Comparison of ENCODE assay signal across 9 cellular contexts in the genomic region with DNA sequence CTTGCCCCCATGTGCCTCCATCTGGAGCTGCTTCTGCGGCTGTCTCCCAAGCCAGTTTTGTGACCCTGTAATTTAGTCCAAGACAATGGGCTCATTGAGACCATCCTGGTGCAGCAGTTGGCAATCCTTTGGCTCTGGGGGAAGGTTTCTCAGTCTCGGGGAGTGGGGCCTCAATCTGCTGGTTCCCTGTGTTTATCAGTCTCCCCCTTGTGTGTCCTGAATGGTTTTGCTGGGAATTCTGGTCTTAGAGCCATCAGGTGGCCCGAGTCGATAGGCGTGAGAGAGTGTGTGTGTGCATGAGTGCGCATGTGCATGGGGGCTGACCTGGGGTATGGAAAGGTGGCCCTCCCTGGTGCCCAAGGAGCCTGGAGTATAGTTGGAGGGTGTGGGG.
DNase-seq lines count a peak whose midpoint lies in the region; ATAC-seq, FAIRE-seq and TF ChIP-seq lines count a peak whose summit lies in the region.
"Had no signal": no experiment of that assay in that cellular context is flagged by ENCODE, and none has a peak within 500 bp of the region (broad histone marks: within the 10 kb centered on the region; RNA-seq: fewer than 3 reads in every experiment).

No MANE protein-coding gene starts in this region.

- 0 out of 2 replicates have a peak overlapping the region, but pooled peaks have one; percentile 18 for H4K8ac ChIP-seq in H1 (ENCODE audit: extremely low read depth, insufficient read depth, low read length)

- no peak overlapping the region; the same call in 1 of the 2 replicates for H2AK5ac ChIP-seq in H1 (ENCODE audit: low read depth, low read length)

- peak overlapping the region; percentile 27 for H3K4ac ChIP-seq in H1 (replicated peaks; ENCODE audit: insufficient read length, low read depth, low read length)

- ATAC-seq in HG03280 (IDR thresholded peaks at IDR 0.05; ENCODE audit: unreplicated experiment): no peak

- peak overlapping the region; percentile 96 for H3K4me3 Mint-ChIP-seq in osteocyte (ENCODE audit: unreplicated experiment)

- H2BK5ac ChIP-seq in H1 (ENCODE audit: low read depth, low read length): peak overlapping the region; percentile 40

- no peak overlapping the region for H2AFZ ChIP-seq in H1 (ENCODE audit: low read length)

- H3K27me3 Mint-ChIP-seq in osteocyte (ENCODE audit: unreplicated experiment): no peaks in the 10 kb centered on the region

- peaks cover 62% of the 10 kb centered on the region for H3K4me1 ChIP-seq in NT2/D1 (ENCODE audit: insufficient read depth, insufficient read length)
- peaks cover 9 to 62% (median 48%) of the 10 kb centered on the region in 4 experiments for H3K4me1 ChIP-seq in H1 (replicated peaks in 1 of 4; ENCODE audit: control insufficient read depth in 3 of 4, insufficient read depth in 4 of 4, low read length in 3 of 4)

- H3K4me1 Mint-ChIP-seq in osteocyte (ENCODE audit: unreplicated experiment): peaks cover 78% of the 10 kb centered on the region

- 0 out of 2 replicates have a peak overlapping the region, but pooled peaks have one; percentile 68 for H2BK12ac ChIP-seq in H1 (ENCODE audit: low read depth, low read length)

- peaks cover 17% of the 10 kb centered on the region; the same call in 1 of the 2 replicates for H3K23me2 ChIP-seq in H1 (ENCODE audit: low read depth, low read length)

- no peaks in the 10 kb centered on the region for H3K9me3 Mint-ChIP-seq in osteocyte (ENCODE audit: unreplicated experiment)

- H3K27ac ChIP-seq in C4-2B (peak overlapping the region; percentile 4; the same call in 1 of the 2 replicates), H1 (ENCODE audit: low read depth, low read length) (no peak overlapping the region)

- no peak overlapping the region for H4K5ac ChIP-seq in H1 (ENCODE audit: insufficient read length, low read depth, low read length)

- DNase-seq in NT2/D1 (ENCODE audit: low read depth, low spot score): no peak
- DNase-seq in H1 (ENCODE audit: low read depth in 1 of 2, low spot score in 2 of 2): no peak
- no peak for DNase-seq in osteocyte (ENCODE audit: extremely low spot score, unreplicated experiment)
- DNase-seq in ureter (ENCODE audit: low spot score): no peak
- no peak for DNase-seq in RKO (ENCODE audit: low spot score)
- DNase-seq in amniotic stem cell (lab: John Stamatoyannopoulos, UW): no peak
- DNase-seq: RPMI8226 had no signal

- H3K36me3 Mint-ChIP-seq in osteocyte (ENCODE audit: unreplicated experiment): no peaks in the 10 kb centered on the region

- peak overlapping the region; percentile 96 for H3K9ac ChIP-seq in NT2/D1 (ENCODE audit: insufficient read length, low read depth)
- no peak overlapping the region; a peak in 1 of 7 replicates for H3K9ac ChIP-seq in H1 (replicated peaks in 1 of 4; ENCODE audit: extremely low read depth in 1 of 4, low read depth in 3 of 4, low read length in 3 of 4)

- H3K4me3 ChIP-seq in NT2/D1 (ENCODE audit: insufficient read length, low read depth): peak overlapping the region; percentile 6
- 0 out of 8 replicates have a peak overlapping the region, but pooled peaks of 2 of the 4 experiments have one; percentile 4 to 81 for H3K4me3 ChIP-seq in H1 (ENCODE audit: extremely low read depth in 1 of 4, insufficient read depth in 2 of 4, low read depth in 3 of 4, low read length in 4 of 4)

- H3K79me2 ChIP-seq in H1 (ENCODE audit: control insufficient read depth in 1 of 2, insufficient read depth in 2 of 2, low read length in 2 of 2): peaks cover 15 to 70% of the 10 kb centered on the region in 2 experiments

- TF ChIP-seq CTCF in C4-2B (conservative IDR thresholded peaks at IDR 0.05) (no peak), H1 (IDR thresholded peaks at IDR 0.05; ENCODE audit: control extremely low read depth in 1 of 3, insufficient read depth in 1 of 3, low read depth in 1 of 3, low read length in 3 of 3) (no peak), osteocyte (IDR thresholded peaks at IDR 0.05) (no peak)

- H3K23ac ChIP-seq in H1 (ENCODE audit: insufficient read length): no peak overlapping the region

- no peak for TF ChIP-seq EP300 in H1 (IDR thresholded peaks at IDR 0.05; ENCODE audit: borderline replicate concordance in 1 of 2, low read depth in 2 of 2, low read length in 2 of 2)

- CTCF ChIA-PET in H1 (lab: Charles Lee; ENCODE audit: partially characterized antibody): interaction anchor here (0.8 to 5.2 kb wide), 13 partner anchors 16 to 365 kb away, joined by 3 to 29 read pairs (median 3); no protein-coding TSS in a partner anchor

- no peak for FAIRE-seq in H1 (lab: Jason Lieb, UNC)

- 0 out of 2 replicates have a peak overlapping the region, but pooled peaks have one; percentile 12 for H2BK15ac ChIP-seq in H1 (ENCODE audit: low read length)

- H3K56ac ChIP-seq in H1 (replicated peaks; ENCODE audit: insufficient read length, low read depth, low read length): no peak overlapping the region

- H4K91ac ChIP-seq in H1 (replicated peaks; ENCODE audit: insufficient read length, low read length): no peak overlapping the region

- POLR2A ChIA-PET in H1 (lab: Charles Lee; ENCODE audit: partially characterized antibody): interaction anchor here (0.7 to 2.3 kb wide), 5 partner anchors 13 to 76 kb away, joined by 3 to 14 read pairs (median 7); no protein-coding TSS in a partner anchor

- peak overlapping the region; percentile 56 to 83 for H3K4me2 ChIP-seq in H1 (ENCODE audit: insufficient read depth in 1 of 2, low read depth in 2 of 2, low read length in 2 of 2)

- no peak for TF ChIP-seq RAD21 in H1 (IDR thresholded peaks at IDR 0.05 in 1 of 2, conservative IDR thresholded peaks at IDR 0.05 in 1 of 2; ENCODE audit: low read depth in 2 of 2, low read length in 2 of 2)

- H2BK120ac ChIP-seq in H1 (replicated peaks; ENCODE audit: low read depth, low read length): no peak overlapping the region

- H3K14ac ChIP-seq in H1 (ENCODE audit: insufficient read length): no peak overlapping the region

- H2BK20ac ChIP-seq in H1 (ENCODE audit: low read length): peak overlapping the region; percentile 15; the same call in 1 of the 2 replicates

- peaks cover 15% of the 10 kb centered on the region for H3K36me3 ChIP-seq in NT2/D1 (ENCODE audit: insufficient read depth, insufficient read length, low read length)
- no peaks in the 10 kb centered on the region for H3K36me3 ChIP-seq in H1 (ENCODE audit: control insufficient read depth in 2 of 4, insufficient read depth in 4 of 4, low read length in 3 of 4)

- H3K18ac ChIP-seq in H1 (ENCODE audit: extremely low read depth, low read length): no peak overlapping the region; the same call in none of the 2 replicates

- H3K27me3 ChIP-seq in NT2/D1 (ENCODE audit: insufficient read depth, insufficient read length): no peaks in the 10 kb centered on the region
- no peaks in the 10 kb centered on the region for H3K27me3 ChIP-seq in H1 (replicated peaks in 1 of 4; ENCODE audit: control insufficient read depth in 3 of 4, extremely low read depth in 1 of 4, insufficient read depth in 3 of 4, low read length in 3 of 4)

- no peak for TF ChIP-seq POLR2A in H1 (IDR thresholded peaks at IDR 0.05; ENCODE audit: control extremely low read depth in 1 of 2, low read depth in 2 of 2, low read length in 2 of 2)

- H3K9me3 ChIP-seq in NT2/D1 (ENCODE audit: insufficient read depth, low read length): no peaks in the 10 kb centered on the region
- H3K9me3 ChIP-seq in H1 (ENCODE audit: insufficient read depth in 2 of 2, low read depth in 1 of 2, low read length in 1 of 2): no peaks in the 10 kb centered on the region

- peak overlapping the region; percentile 90 for H3K27ac Mint-ChIP-seq in osteocyte (ENCODE audit: unreplicated experiment)

- WGBS in H1 (ENCODE audit: extremely low coverage in 1 of 2, insufficient coverage in 1 of 2, insufficient read length in 1 of 2, insufficient replicate concordance in 2 of 2, low coverage in 1 of 2, low lambda C conversion rate in 2 of 2, missing lambda C conversion rate in 1 of 2), 2 experiments: 81% methylated on average over 6 of the region's 6 CpGs; no CpG with 5 or more reads in 1 of the 2 experiments

- H3K79me1 ChIP-seq in H1 (ENCODE audit: low read depth, low read length): peaks cover 34% of the 10 kb centered on the region

- peaks cover 22 to 34% of the 10 kb centered on the region in 2 experiments for H4K20me1 ChIP-seq in H1 (replicated peaks in 1 of 2; ENCODE audit: control insufficient read depth in 1 of 2, insufficient read depth in 2 of 2, low read length in 2 of 2)

TF ChIP-seq in H1, 55 proteins besides CTCF, POLR2A, EP300 and RAD21 (continues in another document):
- TF ChIP-seq CEBPB (IDR thresholded peaks at IDR 0.05; ENCODE audit: low read depth, low read length) (no peak), PHF8 (conservative IDR thresholded peaks at IDR 0.05; ENCODE audit: low read depth, low read length) (no peak), RNF2 (IDR thresholded peaks at IDR 0.05; ENCODE audit: borderline replicate concordance, low read depth, low read length, missing control alignments, poor library complexity, severe bottlenecking) (no peak), NRF1 (IDR thresholded peaks at IDR 0.05; ENCODE audit: low read depth, low read length) (no peak), BRCA1 (IDR thresholded peaks at IDR 0.05; ENCODE audit: low read depth, low read length) (no peak), POLR2AphosphoS5 (IDR thresholded peaks at IDR 0.05; ENCODE audit: low read depth, low read length) (no peak), SUZ12 (IDR thresholded peaks at IDR 0.05; ENCODE audit: low read length) (no peak), JUN (IDR thresholded peaks at IDR 0.05; ENCODE audit: low read depth, low read length) (no peak), BCL11A (IDR thresholded peaks at IDR 0.05; ENCODE audit: low read depth in 2 of 2, low read length in 2 of 2) (no peak), SIN3A (conservative IDR thresholded peaks at IDR 0.05 in 1 of 2, IDR thresholded peaks at IDR 0.05 in 1 of 2; ENCODE audit: low read depth in 1 of 2, low read length in 2 of 2) (no peak), CBX5 (IDR thresholded peaks at IDR 0.05; ENCODE audit: low read depth, low read length) (no peak), MAFK (IDR thresholded peaks at IDR 0.05; ENCODE audit: low read depth, low read length) (no peak), TAF7 (optimal IDR thresholded peaks at IDR 0.05; ENCODE audit: borderline replicate concordance, low read depth, low read length) (no peak), ZNF274 (IDR thresholded peaks at IDR 0.05; ENCODE audit: borderline replicate concordance, extremely low read depth, low read length) (no peak), CBX8 (IDR thresholded peaks at IDR 0.05; ENCODE audit: borderline replicate concordance, low read depth, low read length) (no peak), RFX5 (IDR thresholded peaks at IDR 0.05; ENCODE audit: borderline replicate concordance, low read depth, low read length) (no peak)
- TF ChIP-seq, protein P1, sequence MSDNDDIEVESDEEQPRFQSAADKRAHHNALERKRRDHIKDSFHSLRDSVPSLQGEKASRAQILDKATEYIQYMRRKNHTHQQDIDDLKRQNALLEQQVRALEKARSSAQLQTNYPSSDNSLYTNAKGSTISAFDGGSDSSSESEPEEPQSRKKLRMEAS (IDR thresholded peaks at IDR 0.05): no peak
